20 cellular contexts compared by ENCODE assay signal in the genomic region with DNA sequence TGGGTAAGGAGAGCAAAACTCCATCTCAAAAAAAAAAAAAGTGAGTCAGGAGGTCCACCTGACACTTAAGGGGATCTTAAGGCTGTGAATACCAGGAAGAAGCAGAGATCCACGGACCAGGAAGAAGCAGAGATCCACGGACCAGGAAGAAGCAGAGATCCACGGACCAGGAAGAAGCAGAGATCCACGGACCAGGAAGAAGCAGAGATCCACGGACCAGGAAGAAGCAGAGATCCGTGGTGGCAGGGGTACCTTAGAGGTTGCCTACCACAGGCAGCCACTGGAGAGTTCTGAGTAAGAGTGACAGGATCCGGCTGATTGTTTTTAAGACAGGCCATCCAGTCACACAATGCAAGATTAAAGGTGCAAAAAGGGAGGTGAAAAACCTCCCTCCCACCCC. TPM values are rescaled to one million over a fixed set of nuclear protein-coding genes. Genes with fewer than 3 reads are reported as not detected.
"Had no signal": no experiment of that assay in that cellular context is flagged by ENCODE, and none has a peak within 500 bp of the region (broad histone marks: within the 10 kb centered on the region; RNA-seq: fewer than 3 reads in every experiment).

No MANE protein-coding gene starts in this region.

RNA-seq across cellular contexts. Expression of gene F12, which starts 11.1 kb away (rescaled TPM):
- total RNA-seq: ascending aorta, cardiac septum had no signal

RNA-seq across cellular contexts. Expression of gene PFN3, which starts 20.0 kb away (rescaled TPM):
- total RNA-seq: activated naive CD4-positive, alpha-beta T cell treated with anti-CD3 and anti-CD28 coated beads for 36 hours; activated naive CD4-positive, alpha-beta T cell treated with anti-CD3 and anti-CD28 coated beads, Interleukin-2, amount 50 U/mL, for 72 hours; activated naive CD8-positive, alpha-beta T cell treated with anti-CD3 and anti-CD28 coated beads for 36 hours; activated naive CD8-positive, alpha-beta T cell treated with anti-CD3 and anti-CD28 coated beads, Interleukin-2, amount 10 ng/mL, durations not matched to agents 7 days and 5 days; activated T-cell treated with anti-CD3 and anti-CD28 coated beads, Interleukin-2, amount 50 U/mL, for 4 hours; activated T-cell treated with anti-CD3 and anti-CD28 coated beads, Interleukin-2, amount 50 U/mL, for 72 hours; activated T-helper 1 cell treated with anti-CD3 and anti-CD28 coated beads, Interleukin-12 subunit alpha, Interleukin-12 subunit beta, Interleukin-2, Interleukin-4 antibody, amounts not matched to agents 30 ng/mL and 10 ng/mL and 1 ng/mL, durations not matched to agents 14 hours and 24 hours and 36 hours; activated T-helper 17 cell treated with anti-CD3 and anti-CD28 coated beads, Interleukin-2, amount 50 U/mL, for 72 hours; activated T-helper 2 cell treated with anti-CD3 and anti-CD28 coated beads, Interferon-gamma antibody, Interleukin-2, Interleukin-4, amounts not matched to agents 10 μg/mL and 5 μg/mL and 100 μg/mL, durations not matched to agents 14 hours and 24 hours and 36 hours; adrenal gland; aorta; ascending aorta; astrocyte; body of pancreas; breast epithelium; bronchial epithelial cell; cardiac muscle cell; cardiac septum; cerebellum had no signal
- polyA plus RNA-seq: adipose tissue, adrenal gland, aorta, cardiac muscle cell had no signal

RNA-seq across cellular contexts. Expression of gene SLC34A1, which starts 36.2 kb away (rescaled TPM):
- total RNA-seq: activated naive CD4-positive, alpha-beta T cell treated with anti-CD3 and anti-CD28 coated beads for 36 hours; activated naive CD8-positive, alpha-beta T cell treated with anti-CD3 and anti-CD28 coated beads for 36 hours; activated T-cell treated with anti-CD3 and anti-CD28 coated beads, Interleukin-2, amount 50 U/mL, for 4 hours; activated T-helper 2 cell treated with anti-CD3 and anti-CD28 coated beads, Interferon-gamma antibody, Interleukin-2, Interleukin-4, amounts not matched to agents 10 μg/mL and 5 μg/mL and 100 μg/mL, durations not matched to agents 14 hours and 24 hours and 36 hours; adrenal gland; aorta; ascending aorta; astrocyte; body of pancreas; breast epithelium; bronchial epithelial cell; cardiac muscle cell; cardiac septum; cerebellum had no signal
- polyA plus RNA-seq: adipose tissue, adrenal gland, aorta, cardiac muscle cell had no signal
